In genomic region chr6:43516697-43517502, GRCh38 we compare ENCODE assay signal across 8 cellular contexts. TPM values are rescaled to one million over a fixed set of nuclear protein-coding genes. Genes with fewer than 3 reads are reported as not detected.
A peak's percentile ranks its signal among the peaks of the same experiment; 100 is the strongest.
DNase-seq lines count a peak whose midpoint lies in the region; ATAC-seq and TF ChIP-seq lines count a peak whose summit lies in the region.

TSS of gene POLR1C (plus strand) at chr6:43517089. CDS start at chr6:43517110, 21 bp downstream.
TSS of gene YIPF3 (minus strand) at chr6:43516926. CDS start at chr6:43516807, 119 bp downstream.

- H3K4me3 ChIP-seq in dorsolateral prefrontal cortex: peak within 1 kb of the TSS; percentile 66 to 100 (median 92)
- peak within 1 kb of the TSS; percentile 92 to 100 (median 99) for H3K4me3 ChIP-seq in liver (ENCODE audit: low read depth in 1 of 3, low read length in 3 of 3)

- peaks cover 40 to 53% of the 10 kb centered on the region in 2 donors for H3K36me3 Mint-ChIP-seq in CD14-positive monocyte

- H3K27ac Mint-ChIP-seq in CD14-positive monocyte: peak within 1 kb of the TSS in 1 of 7 donors; percentile 55

- no peaks in the 10 kb centered on the region for H3K27me3 Mint-ChIP-seq in CD14-positive monocyte (ENCODE audit: low read depth in 3 of 3)

- ATAC-seq in GM19395 (IDR thresholded peaks at IDR 0.05; ENCODE audit: unreplicated experiment): peak; percentile 88
- ATAC-seq in HG03565 (IDR thresholded peaks at IDR 0.05; ENCODE audit: unreplicated experiment): peak; percentile 74

- TF ChIP-seq RAD21 in liver (IDR thresholded peaks at IDR 0.05): no peak

- H3K27me3 ChIP-seq in dorsolateral prefrontal cortex (no peaks in the 10 kb centered on the region), liver (ENCODE audit: control insufficient read depth in 4 of 4, insufficient read depth in 4 of 4, low read length in 3 of 4) (no peaks in the 10 kb centered on the region)

- peaks cover 31% of the 10 kb centered on the region for H3K4me1 Mint-ChIP-seq in CD14-positive monocyte

- peak within 1 kb of the TSS; percentile 10 to 96 (median 88) for H3K27ac ChIP-seq in dorsolateral prefrontal cortex
- H3K27ac ChIP-seq in liver (ENCODE audit: low read depth in 1 of 2, low read length in 2 of 2): peak within 1 kb of the TSS; percentile 67 to 80

- peak; percentile 97 for DNase-seq in CD14-positive monocyte (ENCODE audit: low spot score)
- DNase-seq in NCI-H748 treated with DMSO at 0.1 percent for 48 hours (lab: John Stamatoyannopoulos, UW): peak; percentile 99
- DNase-seq in activated CD4-positive, alpha-beta T cell treated with anti-CD3 and anti-CD28 coated beads, Interleukin-2, amount 50 U/mL, for 24 hours (ENCODE audit: low read depth in 1 of 2, low spot score in 1 of 2): peak; percentile 90 to 98
- peak; percentile 96 to 99 (median 98) for DNase-seq in dorsolateral prefrontal cortex
- DNase-seq in stimulated activated CD4-positive, alpha-beta T cell treated with anti-CD3 and anti-CD28 coated beads, Interleukin-4, amount 100 ng/mL, for 24 hours: peak; percentile 98

- intact Hi-C loops in CD14-positive monocyte (cut with micrococcal nuclease): loop anchor here (5.0 to 10.0 kb wide), 4 partner anchors 152 to 502 kb away; partner anchors contain the start of genes SRF (in 2 of the 2), KLHDC3 (in 1 of the 2), MEA1 (in 1 of the 2) and ZNF318 (in 1 of the 2)
- intact Hi-C loops in dorsolateral prefrontal cortex (cut with DNase I): loop anchor here (1.0 to 5.0 kb wide), 3 partner anchors 60 to 270 kb away; partner anchors contain the start of genes POLH (in 1 of the 2), XPO5 (in 1 of the 2) and ZNF318 (in 1 of the 2)

- no peaks in the 10 kb centered on the region for H3K9me3 Mint-ChIP-seq in CD14-positive monocyte

- H3K9ac ChIP-seq in liver (ENCODE audit: low read depth in 1 of 2, low read length in 2 of 2): peak within 1 kb of the TSS; percentile 93 to 97

- no peaks in the 10 kb centered on the region for H3K9me3 ChIP-seq in liver (ENCODE audit: control insufficient read depth in 4 of 4, low read length in 3 of 4)

- TF ChIP-seq CTCF in CD14-positive monocyte (IDR thresholded peaks at IDR 0.05): no peak
- TF ChIP-seq CTCF in dorsolateral prefrontal cortex (IDR thresholded peaks at IDR 0.05 in 54 of 56, conservative IDR thresholded peaks at IDR 0.05 in 2 of 56; ENCODE audit: low read depth in 1 of 56, partially characterized antibody in 56 of 56): peak in 21 of 56 donors; percentile 9 to 56 (median 27)
- no peak for TF ChIP-seq CTCF in liver (IDR thresholded peaks at IDR 0.05; ENCODE audit: low read depth, low read length, missing input control)

- WGBS in liver: under 1% methylated on average over 57 of the region's 57 CpGs

- peaks cover 6 to 30% (median 22%) of the 10 kb centered on the region in 4 donors for H3K4me1 ChIP-seq in liver (ENCODE audit: control insufficient read depth in 4 of 4, insufficient read depth in 4 of 4, low read length in 3 of 4)

- peaks cover 7 to 46% (median 33%) of the 10 kb centered on the region in 4 donors for H3K36me3 ChIP-seq in liver (ENCODE audit: control insufficient read depth in 4 of 4, insufficient read depth in 3 of 4, low read depth in 1 of 4, low read length in 3 of 4)

- H3K4me3 Mint-ChIP-seq in CD14-positive monocyte: no peak within 1 kb of the TSS

TF ChIP-seq in liver, 16 proteins besides CTCF, POLR2A, EP300 and RAD21:
- TF ChIP-seq TAF1 (conservative IDR thresholded peaks at IDR 0.05) (no peak), JUND (IDR thresholded peaks at IDR 0.05) (no peak), YY1 (IDR thresholded peaks at IDR 0.05) (peak; percentile 98), REST (IDR thresholded peaks at IDR 0.05) (peak; percentile 40), GABPA (IDR thresholded peaks at IDR 0.05 in 1 of 2, conservative IDR thresholded peaks at IDR 0.05 in 1 of 2) (peak; percentile 96), SP1 (IDR thresholded peaks at IDR 0.05) (peak; percentile 55), FOXA1 (IDR thresholded peaks at IDR 0.05) (no peak), ZBTB33 (IDR thresholded peaks at IDR 0.05) (peak; percentile 99), HNF4A (conservative IDR thresholded peaks at IDR 0.05) (peak in 1 of 2 donors; percentile 8), FOXA2 (IDR thresholded peaks at IDR 0.05) (no peak), RXRA (IDR thresholded peaks at IDR 0.05) (peak; percentile 24 to 41), EGR1 (IDR thresholded peaks at IDR 0.05; ENCODE audit: low read depth in 2 of 2) (peak; percentile 88 to 92), HNF4G (IDR thresholded peaks at IDR 0.05) (no peak), MAX (IDR thresholded peaks at IDR 0.05) (peak; percentile 96), ATF3 (IDR thresholded peaks at IDR 0.05) (no peak), NR2F2 (IDR thresholded peaks at IDR 0.05) (peak; percentile 63)

RNA-seq across cellular contexts. Expression of gene POLR1C, which starts in this region (rescaled TPM):
- 1 to 10 TPM; 4.5 to 6.1 TPM for polyA plus RNA-seq in CD14-positive monocyte
- 10 to 100 TPM; 13.6 to 34.4 (median 23.6) TPM for total RNA-seq in dorsolateral prefrontal cortex
- 10 to 100 TPM; 10.8 to 18.2 TPM for total RNA-seq in liver
- polyA plus RNA-seq in liver: 10 to 100 TPM; 19.8 to 24.3 TPM

RNA-seq across cellular contexts. Expression of gene YIPF3, which starts in this region (rescaled TPM):
- polyA plus RNA-seq in CD14-positive monocyte: 100 to 1,000 TPM; 112 to 123 TPM
- 10 to 100 TPM; 57.9 to 94.9 (median 76.6) TPM for total RNA-seq in dorsolateral prefrontal cortex
- 10 to 100 TPM; 43.8 to 56.3 TPM for total RNA-seq in liver
- 10 to 100 TPM; 67.0 to 91.9 TPM for polyA plus RNA-seq in liver

Comparison
In these comparisons a context has a peak if more than half of its experiments do, and no peak if none do; other contexts are left out.
1. Peak in every context shown above with its lines: DNase-seq, ATAC-seq, H3K4me3 ChIP-seq and H3K27ac ChIP-seq.